In genomic region chr7:106466867-106467266, GRCh38 we compare ENCODE assay signal across 20 cellular contexts.
"Had no signal": no experiment of that assay in that cellular context is flagged by ENCODE, and none has a peak within 500 bp of the region (broad histone marks: within the 10 kb centered on the region; RNA-seq: fewer than 3 reads in every experiment).

No MANE protein-coding gene starts in this region.

- H3K36me3 ChIP-seq: adrenal gland, ascending aorta, brain microvascular endothelial cell, left lung, spleen, thyroid gland had no signal

- H3K9me3 Mint-ChIP-seq: activated T-cell treated with anti-CD3 and anti-CD28 coated beads, Interleukin-2, amount 50 U/mL, for 4 hours; activated T-helper 2 cell treated with anti-CD3 and anti-CD28 coated beads, Interferon-gamma antibody, Interleukin-2, Interleukin-4, amounts not matched to agents 10 μg/mL and 5 μg/mL and 100 μg/mL, durations not matched to agents 14 hours and 24 hours and 36 hours; effector memory CD8-positive, alpha-beta T cell had no signal

- H3K4me1 ChIP-seq: ascending aorta, thyroid gland had no signal

- H3K27ac Mint-ChIP-seq: activated naive CD8-positive, alpha-beta T cell; activated T-helper 2 cell treated with anti-CD3 and anti-CD28 coated beads, Interferon-gamma antibody, Interleukin-2, Interleukin-4, amounts not matched to agents 10 μg/mL and 5 μg/mL and 100 μg/mL, durations not matched to agents 14 hours and 24 hours and 36 hours; effector memory CD8-positive, alpha-beta T cell; T-helper 17 cell had no signal

- H3K4me3 ChIP-seq: adrenal gland, ascending aorta, left lung, SK-N-MC, spleen, thyroid gland had no signal

- H3K27me3 Mint-ChIP-seq: activated naive CD8-positive, alpha-beta T cell had no signal

- H3K27me3 ChIP-seq: adrenal gland, ascending aorta, brain microvascular endothelial cell, left lung, thyroid gland had no signal

- DNase-seq: activated CD4-positive, alpha-beta T cell treated with anti-CD3 and anti-CD28 coated beads, Interleukin-2, amount 50 U/mL, for 48 hours; activated CD8-positive, alpha-beta memory T cell treated with anti-CD3 and anti-CD28 coated beads, Interleukin-2, amount 50 U/mL, for 48 hours; activated naive CD4-positive, alpha-beta T cell; activated T-cell treated with anti-CD3 and anti-CD28 coated beads, Interleukin-2, amount 50 U/mL, for 4 hours; adrenal gland; brain microvascular endothelial cell; caudate nucleus; effector memory CD8-positive, alpha-beta T cell; left lung; nephron progenitor cell; spleen; stimulated activated CD4-positive, alpha-beta T cell treated with anti-CD3 and anti-CD28 coated beads, Interleukin-4, amount 100 ng/mL, for 1 hour; stimulated activated naive CD4-positive, alpha-beta T cell treated with Interleukin-2 at 50 U/mL for 16 hours; SW 1271; T-helper 17 cell; thyroid gland had no signal

- H3K4me3 Mint-ChIP-seq: activated naive CD8-positive, alpha-beta T cell; activated T-cell treated with anti-CD3 and anti-CD28 coated beads, Interleukin-2, amount 50 U/mL, for 4 hours; effector memory CD8-positive, alpha-beta T cell; nephron progenitor cell; T-helper 17 cell had no signal

- H3K27ac ChIP-seq: brain microvascular endothelial cell, left lung, SK-N-MC, thyroid gland had no signal

- H3K36me3 Mint-ChIP-seq: activated naive CD8-positive, alpha-beta T cell had no signal

- ATAC-seq: activated T-cell treated with anti-CD3 and anti-CD28 coated beads, Interleukin-2, amount 50 U/mL, for 4 hours; effector memory CD8-positive, alpha-beta T cell; left lung; T-helper 17 cell had no signal

- H3K9me3 ChIP-seq: adrenal gland, ascending aorta, left lung, spleen, thyroid gland had no signal
